In the genomic region with DNA sequence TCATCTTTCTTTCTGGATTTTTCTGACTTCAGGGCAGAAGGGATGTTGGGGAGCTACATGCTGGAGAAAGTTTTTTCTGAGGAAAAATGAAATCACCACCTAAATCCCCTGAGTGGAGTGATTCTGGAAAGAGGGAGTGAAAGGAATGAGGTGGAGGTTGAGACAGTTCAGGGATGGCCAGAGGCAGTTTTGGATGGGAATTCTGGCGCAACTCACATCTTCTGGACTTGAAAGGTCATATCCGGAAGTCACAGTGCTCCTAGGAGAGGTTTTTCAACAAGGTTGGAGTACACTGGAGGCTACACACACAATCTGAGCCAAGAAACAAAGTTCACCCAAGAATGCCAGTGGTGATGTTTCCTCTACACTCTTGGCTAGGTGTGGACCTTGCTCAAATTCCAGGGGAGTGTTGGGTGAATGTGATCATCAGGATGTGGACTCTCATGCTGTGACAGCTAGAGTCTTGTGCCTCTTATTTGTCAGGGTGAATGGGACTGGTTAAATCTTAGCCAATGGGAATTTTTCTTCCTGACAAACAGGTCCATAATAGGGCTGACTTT, we compare ENCODE assay signal across 21 cellular contexts.
DNase-seq lines count a peak whose midpoint lies in the region; ATAC-seq, FAIRE-seq and TF ChIP-seq lines count a peak whose summit lies in the region.
"Had no signal": no experiment of that assay in that cellular context is flagged by ENCODE, and none has a peak within 500 bp of the region (broad histone marks: within the 10 kb centered on the region; RNA-seq: fewer than 3 reads in every experiment).

No MANE protein-coding gene starts in this region.

- FAIRE-seq in K562 (lab: Jason Lieb, UNC), result no peak
- FAIRE-seq: GM12878 had no signal

- no peak for DNase-seq in IMR-90
- no peak for DNase-seq in K562 (ENCODE audit: extremely low read depth in 1 of 4, low spot score in 3 of 4)
- DNase-seq in left ventricle myocardium superior, result no peak
- DNase-seq in mucosa of gallbladder (ENCODE audit: low spot score), result peak; percentile 55
- no peak for DNase-seq in stimulated activated naive CD4-positive, alpha-beta T cell (lab: John Stamatoyannopoulos, UW)
- DNase-seq: DND-41, GDM1, GM23248, MM.1S, NCI-H1105, NCI-H1694, NCI-H2107, NCI-H2227 treated with DMSO at 0.1 percent for 48 hours, NCI-H524 treated with DMSO at 0.1 percent for 48 hours, SJCRH30 had no signal

- H2AK5ac ChIP-seq in IMR-90 (ENCODE audit: low read depth, low read length), result peak overlapping the region; percentile 74; the same call in 1 of the 2 replicates

- POLR2A ChIA-PET in IMR-90 (lab: Charles Lee; ENCODE audit: unreplicated experiment) (no interaction called here), K562 (lab: Yijun Ruan, JAX) (no interaction called here)

- TF ChIP-seq RAD21 in IMR-90 (IDR thresholded peaks at IDR 0.05; ENCODE audit: low read length) (no peak), K562 (CRISPR knock-in tag; conservative IDR thresholded peaks at IDR 0.05 in 1 of 2, IDR thresholded peaks at IDR 0.05 in 1 of 2) (no peak)

- H3K23ac ChIP-seq in IMR-90 (ENCODE audit: low read depth, low read length), result no peak overlapping the region; the same call in 1 of the 2 replicates

- H4K5ac ChIP-seq in IMR-90 (ENCODE audit: low read depth, low read length), result no peak overlapping the region

- WGBS in IMR-90 (ENCODE audit: extremely low coverage in 2 of 2, insufficient read length in 1 of 2), 2 experiments, result no CpG with 5 or more reads among the region's 2 CpGs
- WGBS in K562 (ENCODE audit: insufficient coverage, low coverage, missing lambda C conversion rate), result 26% methylated on average over 2 of the region's 2 CpGs

- no peak overlapping the region for H3K56ac ChIP-seq in IMR-90 (ENCODE audit: extremely low read depth, insufficient read depth, low read length)

- no peak overlapping the region; the same call in 1 of the 2 replicates for H3K4ac ChIP-seq in IMR-90 (ENCODE audit: low read depth, low read length)

- H3K9me3 ChIP-seq in IMR-90 (ENCODE audit: control insufficient read depth, insufficient read depth, low read length) (no peaks in the 10 kb centered on the region), K562 (replicated peaks; ENCODE audit: control insufficient read depth, insufficient read depth, low read depth, low read length) (peaks cover 5% of the 10 kb centered on the region; the same call in 1 of the 2 replicates)
- H3K9me3 ChIP-seq: SJCRH30 had no signal

- TF ChIP-seq CTCF in IMR-90 (conservative IDR thresholded peaks at IDR 0.05; ENCODE audit: low read depth, low read length) (no peak), K562 (IDR thresholded peaks at IDR 0.05 in 2 of 3, conservative IDR thresholded peaks at IDR 0.05 in 1 of 3; ENCODE audit: insufficient read depth in 2 of 3, low read depth in 1 of 3, low read length in 3 of 3) (no peak)

- in situ Hi-C loops in IMR-90 (cut with MboI; ENCODE audit: low sequenced_read_pairs), result no loop called here
- in situ Hi-C loops in K562 (cut with MboI), result no loop called here

- H3K79me2 ChIP-seq in K562 (ENCODE audit: control insufficient read depth, insufficient read depth, low read length), result no peaks in the 10 kb centered on the region

- H3K4me1 ChIP-seq in IMR-90 (ENCODE audit: control insufficient read depth, insufficient read depth, low read length), result no peaks in the 10 kb centered on the region
- peaks cover 0 to 17% of the 10 kb centered on the region in 2 experiments; a peak in 2 of 5 replicates for H3K4me1 ChIP-seq in K562 (replicated peaks in 1 of 2; ENCODE audit: control insufficient read depth in 2 of 2, insufficient read depth in 2 of 2, low read length in 2 of 2)

- H2AFZ ChIP-seq in IMR-90 (replicated peaks; ENCODE audit: low read length, poor library complexity), result peak overlapping the region; percentile 56
- H2AFZ ChIP-seq in K562 (ENCODE audit: low read depth, low read length), result peak overlapping the region; percentile 32; the same call in 1 of the 2 replicates
- H2AFZ ChIP-seq: GM23248 had no signal

- H4K8ac ChIP-seq in IMR-90 (ENCODE audit: low read depth in 2 of 2, low read length in 2 of 2), result no peak overlapping the region

- intact Hi-C loops in IMR-90 (cut with micrococcal nuclease) (loop anchor here (10.0 kb wide), 1 partner anchor 394 kb away; no protein-coding TSS in a partner anchor), K562 (cut with micrococcal nuclease) (no loop called here), left ventricle myocardium superior (cut with micrococcal nuclease) (no loop called here)

- no peak for TF ChIP-seq POLR2A in IMR-90 (IDR thresholded peaks at IDR 0.05; ENCODE audit: low read depth, low read length)
- TF ChIP-seq POLR2A in K562 (conservative IDR thresholded peaks at IDR 0.05), result no peak

- H3K27ac ChIP-seq in IMR-90 (ENCODE audit: insufficient read depth, low read length), result no peak overlapping the region
- H3K27ac ChIP-seq in K562 (ENCODE audit: extremely low read depth, low read depth, low read length), result no peak overlapping the region
- H3K27ac ChIP-seq: C4-2B, GM23248, SJCRH30 had no signal

- peak overlapping the region; percentile 68; the same call in 1 of the 2 replicates for H3K14ac ChIP-seq in IMR-90 (replicated peaks; ENCODE audit: low read depth, low read length)

- H2BK20ac ChIP-seq in IMR-90 (ENCODE audit: low read depth, low read length), result 0 out of 2 replicates have a peak overlapping the region, but pooled peaks have one; percentile 3

- no peak overlapping the region for H3K4me2 ChIP-seq in IMR-90 (ENCODE audit: low read depth, low read length)
- H3K4me2 ChIP-seq in K562 (ENCODE audit: insufficient read depth, low read length), result no peak overlapping the region

- H3K27me3 ChIP-seq in IMR-90 (ENCODE audit: control insufficient read depth, insufficient read depth, low read length) (no peaks in the 10 kb centered on the region), K562 (ENCODE audit: control insufficient read depth in 2 of 2, insufficient read depth in 2 of 2, low read length in 2 of 2) (no peaks in the 10 kb centered on the region)
- H3K27me3 ChIP-seq: SJCRH30 had no signal

- H3K18ac ChIP-seq in IMR-90 (ENCODE audit: low read depth, low read length), result no peak overlapping the region

- TF ChIP-seq EP300 in K562 (IDR thresholded peaks at IDR 0.05; ENCODE audit: low read length), result no peak

- H3K79me1 ChIP-seq in IMR-90 (ENCODE audit: low read depth in 1 of 2, low read length in 2 of 2), result no peaks in the 10 kb centered on the region

- no peak overlapping the region for H2AK9ac ChIP-seq in IMR-90 (replicated peaks; ENCODE audit: low read depth, low read length, poor library complexity)

- no peak overlapping the region for H2BK120ac ChIP-seq in IMR-90 (ENCODE audit: low read depth, low read length)

- dilution Hi-C loops in IMR-90 (cut with HindIII; ENCODE audit: low sequenced_read_pairs, unreplicated experiment), result no loop called here

- H3K4me3 ChIP-seq in IMR-90 (ENCODE audit: insufficient read depth, low read depth, low read length) (no peak overlapping the region), K562 (no peak overlapping the region)
- H3K4me3 ChIP-seq: GM12878, GM23248, SJCRH30 had no signal

- CTCF ChIA-PET in IMR-90 (lab: Yijun Ruan, JAX) (interaction anchor here (1.0 kb wide), 1 partner anchor 57 kb away, joined by 3 read pairs; no protein-coding TSS in a partner anchor), K562 (lab: Yijun Ruan, JAX; ENCODE audit: low intra/inter-chr PET ratio) (no interaction called here)

- H3K9me1 ChIP-seq in IMR-90 (ENCODE audit: insufficient read depth, low read length) (peaks cover 4% of the 10 kb centered on the region; the same call in 1 of the 2 replicates), K562 (ENCODE audit: control insufficient read depth, insufficient read depth, low read length) (no peaks in the 10 kb centered on the region)

- BruUV-seq in IMR-90 (replicated peaks; lab: Mats Ljungman, UMichigan) (no TSS peak), K562 (replicated peaks; lab: Mats Ljungman, UMichigan) (no TSS peak)

- H3K36me3 ChIP-seq in IMR-90 (ENCODE audit: control insufficient read depth, insufficient read depth, low read length) (no peaks in the 10 kb centered on the region), K562 (ENCODE audit: control insufficient read depth, insufficient read depth, low read length) (no peaks in the 10 kb centered on the region)
- H3K36me3 ChIP-seq: SJCRH30 had no signal

- H4K20me1 ChIP-seq in IMR-90 (ENCODE audit: insufficient read depth, low read length) (no peaks in the 10 kb centered on the region), K562 (replicated peaks; ENCODE audit: control insufficient read depth, insufficient read depth, low read length) (no peaks in the 10 kb centered on the region)

- no peak overlapping the region for H4K91ac ChIP-seq in IMR-90 (ENCODE audit: insufficient read depth, low read depth, low read length)

- H3K9ac ChIP-seq in IMR-90 (ENCODE audit: low read depth, low read length) (no peak overlapping the region), K562 (ENCODE audit: insufficient read depth in 1 of 2, low read depth in 2 of 2, low read length in 2 of 2) (no peak overlapping the region)
- H3K9ac ChIP-seq: GM23248 had no signal

- no peak overlapping the region for H2BK5ac ChIP-seq in IMR-90 (ENCODE audit: low read depth, low read length, poor library complexity, severe bottlenecking)

- ATAC-seq in IMR-90 (ENCODE audit: low read depth) (no peak), K562 (peak; percentile 50), left ventricle myocardium superior (peak; percentile 69), HG02623 (IDR thresholded peaks at IDR 0.05; ENCODE audit: unreplicated experiment) (no peak), HG03565 (IDR thresholded peaks at IDR 0.05; ENCODE audit: unreplicated experiment) (no peak), HG03108 (IDR thresholded peaks at IDR 0.05; ENCODE audit: unreplicated experiment) (no peak)
- ATAC-seq: GM12878, HCT116 had no signal

- H2BK15ac ChIP-seq in IMR-90 (ENCODE audit: low read depth, low read length), result peak overlapping the region; percentile 44; the same call in 1 of the 3 replicates

TF ChIP-seq in IMR-90, 13 proteins besides CTCF, POLR2A, EP300 and RAD21 (continues in another document):
- no peak for TF ChIP-seq NFE2L2 (IDR thresholded peaks at IDR 0.05; ENCODE audit: low read depth, low read length)
- TF ChIP-seq MXI1 (IDR thresholded peaks at IDR 0.05; ENCODE audit: borderline replicate concordance, low read depth, low read length), result no peak

TF ChIP-seq in K562, 482 proteins besides CTCF, POLR2A, EP300 and RAD21 (continues in another document):
- TF ChIP-seq, protein P1, sequence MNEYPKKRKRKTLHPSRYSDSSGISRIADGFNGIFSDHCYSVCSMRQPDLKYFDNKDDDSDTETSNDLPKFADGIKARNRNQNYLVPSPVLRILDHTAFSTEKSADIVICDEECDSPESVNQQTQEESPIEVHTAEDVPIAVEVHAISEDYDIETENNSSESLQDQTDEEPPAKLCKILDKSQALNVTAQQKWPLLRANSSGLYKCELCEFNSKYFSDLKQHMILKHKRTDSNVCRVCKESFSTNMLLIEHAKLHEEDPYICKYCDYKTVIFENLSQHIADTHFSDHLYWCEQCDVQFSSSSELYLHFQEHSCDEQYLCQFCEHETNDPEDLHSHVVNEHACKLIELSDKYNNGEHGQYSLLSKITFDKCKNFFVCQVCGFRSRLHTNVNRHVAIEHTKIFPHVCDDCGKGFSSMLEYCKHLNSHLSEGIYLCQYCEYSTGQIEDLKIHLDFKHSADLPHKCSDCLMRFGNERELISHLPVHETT (CRISPR knock-in tag; conservative IDR thresholded peaks at IDR 0.05 in 1 of 2, IDR thresholded peaks at IDR 0.05 in 1 of 2), result no peak

Comparison
In these comparisons a context has a peak if more than half of its experiments do, and no peak if none do; other contexts are left out.
1. ATAC-seq: peak in K562 (single experiment) and left ventricle myocardium superior (single experiment); none in IMR-90 (single experiment), HG02623 (single experiment), HG03565 (single experiment) and HG03108 (single experiment).